ENCODE assay signal across 16 cellular contexts in genomic region chr20:60101894-60102281, GRCh38.
"Had no signal": no experiment of that assay in that cellular context is flagged by ENCODE, and none has a peak within 500 bp of the region (broad histone marks: within the 10 kb centered on the region; RNA-seq: fewer than 3 reads in every experiment).

No MANE protein-coding gene starts in this region.

- H3K36me3 ChIP-seq: breast epithelium, prostate gland, right lobe of liver had no signal

- H3K4me1 ChIP-seq: breast epithelium, prostate gland, right lobe of liver had no signal

- H3K4me2 ChIP-seq: hepatocyte had no signal

- DNase-seq: activated B cell treated with CpG ODN at 0.5 μM for 24 hours; activated CD4-positive, alpha-beta T cell treated with anti-CD3 and anti-CD28 coated beads, Interleukin-2, amount 10 ng/mL, durations not matched to agents 7 days and 5 days; activated effector memory CD4-positive, alpha-beta T cell treated with anti-CD3 and anti-CD28 coated beads, Interleukin-2, amount 50 U/mL, for 16 hours; activated naive CD8-positive, alpha-beta T cell treated with anti-CD3 and anti-CD28 coated beads for 36 hours; activated T-cell treated with anti-CD3 and anti-CD28 coated beads, Interleukin-2, amount 50 U/mL, for 24 hours; anterior cingulate cortex; dermis blood vessel endothelial cell; endodermal cell; right lobe of liver; stimulated activated CD4-positive, alpha-beta T cell treated with anti-CD3 and anti-CD28 coated beads, Interleukin-2, amount 100 ng/mL, for 24 hours; stimulated activated naive CD4-positive, alpha-beta T cell treated with Interleukin-2 at 50 U/mL for 16 hours had no signal

- H2AFZ ChIP-seq: hepatocyte had no signal

- H3K27ac Mint-ChIP-seq: activated B cell treated with CpG ODN at 0.5 μM for 24 hours; activated CD4-positive, alpha-beta T cell treated with anti-CD3 and anti-CD28 coated beads, Interleukin-2, amount 10 ng/mL, durations not matched to agents 7 days and 5 days; activated naive CD8-positive, alpha-beta T cell treated with anti-CD3 and anti-CD28 coated beads for 36 hours; activated T-cell treated with anti-CD3 and anti-CD28 coated beads, Interleukin-2, amount 50 U/mL, for 24 hours; endodermal cell; mesothelial cell of epicardium; type B pancreatic cell had no signal

- H3K4me1 Mint-ChIP-seq: activated B cell treated with CpG ODN at 0.5 μM for 24 hours had no signal

- H3K9me3 ChIP-seq: breast epithelium, prostate gland, right lobe of liver had no signal

- H3K27ac ChIP-seq: breast epithelium, hepatocyte, prostate gland, right lobe of liver had no signal

- H3K27me3 Mint-ChIP-seq: activated B cell treated with CpG ODN at 0.5 μM for 24 hours had no signal

- H3K27me3 ChIP-seq: breast epithelium, hepatocyte, right lobe of liver had no signal

- H3K79me2 ChIP-seq: hepatocyte had no signal

- H3K4me3 ChIP-seq: breast epithelium, hepatocyte, prostate gland, right lobe of liver had no signal

- H3K9me3 Mint-ChIP-seq: activated B cell treated with CpG ODN at 0.5 μM for 24 hours; activated naive CD8-positive, alpha-beta T cell treated with anti-CD3 and anti-CD28 coated beads for 36 hours; activated T-cell treated with anti-CD3 and anti-CD28 coated beads, Interleukin-2, amount 50 U/mL, for 24 hours had no signal

- H3K4me3 Mint-ChIP-seq: activated B cell treated with CpG ODN at 0.5 μM for 24 hours; activated CD4-positive, alpha-beta T cell treated with anti-CD3 and anti-CD28 coated beads, Interleukin-2, amount 10 ng/mL, durations not matched to agents 7 days and 5 days; activated naive CD8-positive, alpha-beta T cell treated with anti-CD3 and anti-CD28 coated beads for 36 hours; activated T-cell treated with anti-CD3 and anti-CD28 coated beads, Interleukin-2, amount 50 U/mL, for 24 hours; endodermal cell; mesothelial cell of epicardium; type B pancreatic cell had no signal

- H3K36me3 Mint-ChIP-seq: activated naive CD8-positive, alpha-beta T cell treated with anti-CD3 and anti-CD28 coated beads for 36 hours; mesothelial cell of epicardium; type B pancreatic cell had no signal
